9 cellular contexts compared by ENCODE assay signal in the genomic region with DNA sequence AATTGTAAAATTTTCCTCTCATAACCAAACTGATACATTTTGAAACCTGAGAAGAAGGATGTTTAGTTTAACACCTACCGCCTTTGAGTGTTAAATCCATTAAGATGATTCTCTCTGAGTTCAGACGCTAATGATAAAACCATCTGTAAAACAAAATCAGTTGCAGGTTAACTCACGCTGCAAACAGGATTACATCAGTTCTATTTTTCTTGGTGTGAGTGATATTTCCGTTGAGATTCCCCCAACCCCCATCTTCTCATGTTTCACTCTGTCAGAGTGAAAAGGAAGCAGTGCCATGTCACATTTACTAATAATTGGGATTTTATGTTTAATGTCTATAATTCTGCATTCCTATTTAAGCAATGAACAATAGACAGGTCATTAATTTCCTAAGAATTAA.
DNase-seq lines count a peak whose midpoint lies in the region; ATAC-seq, FAIRE-seq and TF ChIP-seq lines count a peak whose summit lies in the region.
"Had no signal": no experiment of that assay in that cellular context is flagged by ENCODE, and none has a peak within 500 bp of the region (broad histone marks: within the 10 kb centered on the region; RNA-seq: fewer than 3 reads in every experiment).

No MANE protein-coding gene starts in this region.

- no peak overlapping the region for H2BK12ac ChIP-seq in H9 (ENCODE audit: insufficient read length, low read depth, low read length)

- no peak overlapping the region for H3K4ac ChIP-seq in H9 (ENCODE audit: low read depth, low read length)

- H3K56ac ChIP-seq in H9 (ENCODE audit: insufficient read length, low read depth, low read length): no peak overlapping the region

- peaks cover 16% of the 10 kb centered on the region for H3K4me1 ChIP-seq in astrocyte (ENCODE audit: insufficient read depth, low read length)
- peaks cover 3% of the 10 kb centered on the region for H3K4me1 ChIP-seq in parathyroid adenoma
- peaks cover 5% of the 10 kb centered on the region for H3K4me1 ChIP-seq in H9 (ENCODE audit: insufficient read depth, low read length)
- H3K4me1 ChIP-seq in right cardiac atrium (ENCODE audit: control insufficient read depth, insufficient read depth, low read length): no peaks in the 10 kb centered on the region

- ATAC-seq in right cardiac atrium: no peak

- H3K4me1 Mint-ChIP-seq in astrocyte (ENCODE audit: low read depth, unreplicated experiment) (peaks cover 17% of the 10 kb centered on the region), H9 (peaks cover 20 to 23% of the 10 kb centered on the region in 2 experiments)

- peak overlapping the region; percentile 55 for H3K27ac ChIP-seq in astrocyte (ENCODE audit: low read depth, low read length)
- H3K27ac ChIP-seq in parathyroid adenoma: no peak overlapping the region
- H3K27ac ChIP-seq in H9 (ENCODE audit: insufficient read length, low read depth, low read length): no peak overlapping the region
- H3K27ac ChIP-seq in right cardiac atrium (ENCODE audit: low read length): no peak overlapping the region

- intact Hi-C loops in right cardiac atrium (cut with DNase I): no loop called here

- no peaks in the 10 kb centered on the region for H3K23me2 ChIP-seq in H9 (ENCODE audit: insufficient read length, low read depth, low read length, poor library complexity, severe bottlenecking)

- no peaks in the 10 kb centered on the region for H3K36me3 ChIP-seq in astrocyte (ENCODE audit: insufficient read depth, low read length)
- H3K36me3 ChIP-seq in parathyroid adenoma (ENCODE audit: control insufficient read depth, insufficient read depth, low read length): no peaks in the 10 kb centered on the region

- TF ChIP-seq CTCF in astrocyte (IDR thresholded peaks at IDR 0.05; ENCODE audit: insufficient read depth, low read depth, low read length) (no peak), parathyroid adenoma (IDR thresholded peaks at IDR 0.05) (no peak), H9 (conservative IDR thresholded peaks at IDR 0.05) (no peak)

- H3K4me3 Mint-ChIP-seq in astrocyte (ENCODE audit: unreplicated experiment) (peak overlapping the region; percentile 73), H9 (peak overlapping the region in 1 of 2 experiments; percentile 41; a peak in 2 of 5 replicates)

- H4K20me1 ChIP-seq in astrocyte (ENCODE audit: insufficient read depth, low read length): no peaks in the 10 kb centered on the region
- no peaks in the 10 kb centered on the region for H4K20me1 ChIP-seq in H9 (ENCODE audit: control insufficient read depth, insufficient read depth, insufficient read length)

- no peak overlapping the region for H2AFZ ChIP-seq in astrocyte (ENCODE audit: low read depth, low read length)
- peak overlapping the region; percentile 28 for H2AFZ ChIP-seq in parathyroid adenoma
- no peak overlapping the region for H2AFZ ChIP-seq in H9 (ENCODE audit: low read length)

- no peak overlapping the region for H2BK120ac ChIP-seq in H9 (ENCODE audit: low read depth, low read length, poor library complexity, severe bottlenecking)

- H2BK15ac ChIP-seq in H9 (ENCODE audit: low read depth, low read length): no peak overlapping the region

- H3K27me3 ChIP-seq in astrocyte (ENCODE audit: insufficient read depth, low read length) (no peaks in the 10 kb centered on the region), parathyroid adenoma (ENCODE audit: control insufficient read depth, insufficient read depth, low read length) (no peaks in the 10 kb centered on the region), H9 (ENCODE audit: insufficient read depth, low read length) (no peaks in the 10 kb centered on the region), right cardiac atrium (ENCODE audit: control insufficient read depth, insufficient read depth) (no peaks in the 10 kb centered on the region)

- H2AK5ac ChIP-seq in H9 (ENCODE audit: insufficient read length, low read length): no peak overlapping the region

- no peak overlapping the region for H2BK5ac ChIP-seq in H9 (ENCODE audit: insufficient read length, low read length)

- no peak overlapping the region for H4K91ac ChIP-seq in H9 (ENCODE audit: insufficient read length, low read depth, low read length)

- no peak overlapping the region for H3K18ac ChIP-seq in H9 (ENCODE audit: insufficient read length, low read depth, low read length)

- no peaks in the 10 kb centered on the region for H3K36me3 Mint-ChIP-seq in astrocyte (ENCODE audit: low read depth, unreplicated experiment)
- no peaks in the 10 kb centered on the region for H3K36me3 Mint-ChIP-seq in H9 (ENCODE audit: insufficient read depth in 1 of 3, low read depth in 3 of 3)

- H3K79me1 ChIP-seq in H9 (ENCODE audit: insufficient read depth, low read depth, low read length, poor library complexity, severe bottlenecking): no peaks in the 10 kb centered on the region

- H3K9ac ChIP-seq in astrocyte (ENCODE audit: low read length) (peak overlapping the region; percentile 54), parathyroid adenoma (no peak overlapping the region), H9 (ENCODE audit: extremely low read depth, insufficient read length, low read length) (no peak overlapping the region)

- DNase-seq in NCI-H2196 (lab: John Stamatoyannopoulos, UW; ENCODE audit: unreplicated experiment) (peak; percentile 11), NCI-H2196 treated with DMSO at 0.1 percent for 48 hours (lab: John Stamatoyannopoulos, UW; ENCODE audit: unreplicated experiment) (no peak), NCI-H2081 (lab: John Stamatoyannopoulos, UW) (peak; percentile 9 to 58), astrocyte (ENCODE audit: low read depth) (peak; percentile 56), H9 (no peak), right cardiac atrium (no peak)
- no peak for DNase-seq in NK-92 treated with Interleukin-12 subunit alpha and Interleukin-12 subunit beta, amount 100 ng/mL, for 24 hours (lab: John Stamatoyannopoulos, UW)
- DNase-seq: activated CD4-positive, alpha-beta T cell treated with anti-CD3 and anti-CD28 coated beads, Interleukin-2, amount 50 U/mL, for 48 hours had no signal

- no peaks in the 10 kb centered on the region for H3K79me2 ChIP-seq in astrocyte (ENCODE audit: insufficient read depth, low read length)
- no peaks in the 10 kb centered on the region for H3K79me2 ChIP-seq in parathyroid adenoma
- H3K79me2 ChIP-seq in H9 (ENCODE audit: insufficient read depth, low read length): no peaks in the 10 kb centered on the region

- H2BK20ac ChIP-seq in H9 (ENCODE audit: low read depth, low read length, poor library complexity, severe bottlenecking): no peak overlapping the region

- H3K9me3 ChIP-seq in astrocyte (ENCODE audit: insufficient read depth, low read depth, low read length): no peaks in the 10 kb centered on the region
- H3K9me3 ChIP-seq in parathyroid adenoma (ENCODE audit: control insufficient read depth, low read length): no peaks in the 10 kb centered on the region
- H3K9me3 ChIP-seq in H9 (ENCODE audit: control insufficient read depth, low read depth, low read length): no peaks in the 10 kb centered on the region
- no peaks in the 10 kb centered on the region for H3K9me3 ChIP-seq in right cardiac atrium (ENCODE audit: control insufficient read depth, low read length)

- H4K8ac ChIP-seq in H9 (replicated peaks; ENCODE audit: insufficient read length, low read depth, low read length): no peak overlapping the region

- no peaks in the 10 kb centered on the region for H3K9me3 Mint-ChIP-seq in astrocyte (ENCODE audit: unreplicated experiment)
- no peaks in the 10 kb centered on the region for H3K9me3 Mint-ChIP-seq in H9

- H3K4me2 ChIP-seq in astrocyte (ENCODE audit: low read length) (peak overlapping the region; percentile 74), parathyroid adenoma (ENCODE audit: low read length) (peak overlapping the region; percentile 49), H9 (ENCODE audit: insufficient read depth, insufficient read length, low read length) (no peak overlapping the region)

- no peak overlapping the region for H3T11ph ChIP-seq in H9 (ENCODE audit: low read length)

- H3K4me3 ChIP-seq in astrocyte (ENCODE audit: insufficient read depth, low read depth, low read length) (peak overlapping the region; percentile 26), parathyroid adenoma (ENCODE audit: low read depth, low read length) (peak overlapping the region; percentile 6), right cardiac atrium (ENCODE audit: low read length) (no peak overlapping the region)

- no peak overlapping the region for H3K14ac ChIP-seq in H9 (ENCODE audit: insufficient read depth, low read length)

- peak overlapping the region; percentile 92 for H3K27ac Mint-ChIP-seq in astrocyte (ENCODE audit: unreplicated experiment)
- H3K27ac Mint-ChIP-seq in H9: peak overlapping the region in 1 of 3 experiments; percentile 41; a peak in 1 of 7 replicates

- FAIRE-seq in astrocyte (lab: Jason Lieb, UNC): no peak

- no peak overlapping the region for H3K23ac ChIP-seq in H9 (ENCODE audit: insufficient read length, low read depth, low read length)

- H4K5ac ChIP-seq in H9 (ENCODE audit: insufficient read length, low read depth, low read length): no peak overlapping the region

- WGBS in H9 (ENCODE audit: extremely low coverage, insufficient read length, low lambda C conversion rate): no CpG with 5 or more reads among the region's 4 CpGs
- 40% methylated on average over 4 of the region's 4 CpGs for WGBS in right cardiac atrium

- H3K27me3 Mint-ChIP-seq in astrocyte (ENCODE audit: low read depth, unreplicated experiment): no peaks in the 10 kb centered on the region
- H3K27me3 Mint-ChIP-seq in H9 (ENCODE audit: low read depth): no peaks in the 10 kb centered on the region

Comparison
In these comparisons a context has a peak if more than half of its experiments do, and no peak if none do; other contexts are left out.
1. DNase-seq: peak in NCI-H2196 (single experiment), NCI-H2081 (2 of 2) and astrocyte (single experiment); none in NCI-H2196 treated with DMSO at 0.1 percent for 48 hours (single experiment), NK-92 treated with Interleukin-12 subunit alpha and Interleukin-12 subunit beta, amount 100 ng/mL, for 24 hours (single experiment), H9 (single experiment) and right cardiac atrium (0 of 3).